In the genomic region with DNA sequence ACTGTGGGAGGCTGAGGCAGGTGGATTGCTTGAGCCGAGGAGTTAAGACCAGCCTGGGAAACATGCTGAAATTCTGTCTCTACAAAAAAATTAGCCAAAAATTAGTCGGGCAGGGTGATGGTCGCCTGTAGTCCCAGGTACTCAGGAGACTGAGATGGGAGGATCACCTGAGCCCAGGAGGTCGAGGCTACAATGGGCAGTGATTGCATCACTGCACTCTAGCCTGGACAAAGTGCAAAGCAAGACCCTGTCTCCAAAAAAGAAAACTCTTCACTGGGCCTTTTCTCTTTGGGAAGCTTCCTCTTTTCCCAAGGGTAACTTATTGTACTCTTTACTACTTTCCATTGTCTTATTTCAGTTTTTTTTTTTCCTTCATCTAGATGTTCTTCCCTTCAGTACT, we compare ENCODE assay signal across 21 cellular contexts.
"Had no signal": no experiment of that assay in that cellular context is flagged by ENCODE, and none has a peak within 500 bp of the region (broad histone marks: within the 10 kb centered on the region; RNA-seq: fewer than 3 reads in every experiment).

No MANE protein-coding gene starts in this region.

- H3K36me3 Mint-ChIP-seq: neural progenitor cell, T-cell had no signal

- H3K4me1 ChIP-seq: gastroesophageal sphincter, neural progenitor cell, tibial nerve had no signal

- H3K4me2 ChIP-seq: neural progenitor cell had no signal

- H3K4me3 Mint-ChIP-seq: activated CD4-positive, alpha-beta memory T cell treated with anti-CD3 and anti-CD28 coated beads, Interleukin-2, amount 10 ng/mL, durations not matched to agents 7 days and 5 days; activated CD4-positive, alpha-beta T cell treated with anti-CD3 and anti-CD28 coated beads, Interleukin-2, amount 10 ng/mL, durations not matched to agents 24 days and 14 days; activated T-cell treated with anti-CD3 and anti-CD28 coated beads, Interleukin-2, amount 50 U/mL, for 24 hours; central memory CD8-positive, alpha-beta T cell; naive thymus-derived CD4-positive, alpha-beta T cell; neural progenitor cell; T-cell; T-helper 2 cell treated with Interferon-gamma antibody and Interleukin-4, amounts not matched to agents 5 μg/mL and 100 μg/mL, for 36 hours had no signal

- H3K4me1 Mint-ChIP-seq: activated CD4-positive, alpha-beta memory T cell treated with anti-CD3 and anti-CD28 coated beads, Interleukin-2, amount 10 ng/mL, durations not matched to agents 7 days and 5 days; activated CD4-positive, alpha-beta T cell treated with anti-CD3 and anti-CD28 coated beads, Interleukin-2, amount 10 ng/mL, durations not matched to agents 24 days and 14 days; central memory CD8-positive, alpha-beta T cell; neural progenitor cell had no signal

- ATAC-seq: gastroesophageal sphincter; left cardiac atrium; naive thymus-derived CD4-positive, alpha-beta T cell; right cardiac atrium; T-cell had no signal

- DNase-seq: activated CD4-positive, alpha-beta memory T cell treated with anti-CD3 and anti-CD28 coated beads, Interleukin-2, amount 10 ng/mL, durations not matched to agents 7 days and 5 days; activated CD4-positive, alpha-beta T cell treated with anti-CD3 and anti-CD28 coated beads, Interleukin-2, amount 10 ng/mL, durations not matched to agents 24 days and 14 days; activated CD4-positive, CD25-positive, alpha-beta regulatory T cell treated with anti-CD3 and anti-CD28 coated beads, Interleukin-2, amount 50 U/mL, for 72 hours; activated gamma-delta T cell; activated naive CD4-positive, alpha-beta T cell treated with anti-CD3 and anti-CD28 coated beads, Interleukin-2, amount 50 U/mL, for 16 hours; activated T-cell treated with anti-CD3 and anti-CD28 coated beads, Interleukin-2, amount 50 U/mL, for 24 hours; effector memory CD4-positive, alpha-beta T cell; erythroblast; hippocampal formation; left cardiac atrium; midbrain; naive thymus-derived CD4-positive, alpha-beta T cell; occipital lobe; right cardiac atrium; stimulated activated naive CD4-positive, alpha-beta T cell treated with Interleukin-2 at 50 U/mL for 16 hours; T-cell had no signal

- H3K36me3 ChIP-seq: neural progenitor cell had no signal

- H3K27ac ChIP-seq: gastroesophageal sphincter, neural progenitor cell, tibial nerve had no signal

- H3K4me3 ChIP-seq: gastroesophageal sphincter, neural progenitor cell, tibial nerve had no signal

- H3K27me3 ChIP-seq: gastroesophageal sphincter, neural progenitor cell, tibial nerve had no signal

- H3K9me3 Mint-ChIP-seq: activated CD4-positive, alpha-beta memory T cell treated with anti-CD3 and anti-CD28 coated beads, Interleukin-2, amount 10 ng/mL, durations not matched to agents 7 days and 5 days; activated CD4-positive, alpha-beta T cell treated with anti-CD3 and anti-CD28 coated beads, Interleukin-2, amount 10 ng/mL, durations not matched to agents 24 days and 14 days; activated T-cell treated with anti-CD3 and anti-CD28 coated beads, Interleukin-2, amount 50 U/mL, for 24 hours; central memory CD8-positive, alpha-beta T cell; neural progenitor cell; T-helper 2 cell treated with Interferon-gamma antibody and Interleukin-4, amounts not matched to agents 5 μg/mL and 100 μg/mL, for 36 hours had no signal

- H3K27ac Mint-ChIP-seq: activated CD4-positive, alpha-beta memory T cell treated with anti-CD3 and anti-CD28 coated beads, Interleukin-2, amount 10 ng/mL, durations not matched to agents 7 days and 5 days; activated CD4-positive, alpha-beta T cell treated with anti-CD3 and anti-CD28 coated beads, Interleukin-2, amount 10 ng/mL, durations not matched to agents 24 days and 14 days; neural progenitor cell; T-cell; T-helper 2 cell treated with Interferon-gamma antibody and Interleukin-4, amounts not matched to agents 5 μg/mL and 100 μg/mL, for 36 hours had no signal

- H3K9ac ChIP-seq: neural progenitor cell had no signal

- H3K9me3 ChIP-seq: gastroesophageal sphincter, tibial nerve had no signal

- H3K27me3 Mint-ChIP-seq: activated CD4-positive, alpha-beta memory T cell treated with anti-CD3 and anti-CD28 coated beads, Interleukin-2, amount 10 ng/mL, durations not matched to agents 7 days and 5 days; activated CD4-positive, alpha-beta T cell treated with anti-CD3 and anti-CD28 coated beads, Interleukin-2, amount 10 ng/mL, durations not matched to agents 24 days and 14 days; activated T-cell treated with anti-CD3 and anti-CD28 coated beads, Interleukin-2, amount 50 U/mL, for 24 hours; central memory CD8-positive, alpha-beta T cell; naive thymus-derived CD4-positive, alpha-beta T cell; T-cell had no signal

- H2AFZ ChIP-seq: neural progenitor cell had no signal
